10 cellular contexts compared by ENCODE assay signal in the genomic region with DNA sequence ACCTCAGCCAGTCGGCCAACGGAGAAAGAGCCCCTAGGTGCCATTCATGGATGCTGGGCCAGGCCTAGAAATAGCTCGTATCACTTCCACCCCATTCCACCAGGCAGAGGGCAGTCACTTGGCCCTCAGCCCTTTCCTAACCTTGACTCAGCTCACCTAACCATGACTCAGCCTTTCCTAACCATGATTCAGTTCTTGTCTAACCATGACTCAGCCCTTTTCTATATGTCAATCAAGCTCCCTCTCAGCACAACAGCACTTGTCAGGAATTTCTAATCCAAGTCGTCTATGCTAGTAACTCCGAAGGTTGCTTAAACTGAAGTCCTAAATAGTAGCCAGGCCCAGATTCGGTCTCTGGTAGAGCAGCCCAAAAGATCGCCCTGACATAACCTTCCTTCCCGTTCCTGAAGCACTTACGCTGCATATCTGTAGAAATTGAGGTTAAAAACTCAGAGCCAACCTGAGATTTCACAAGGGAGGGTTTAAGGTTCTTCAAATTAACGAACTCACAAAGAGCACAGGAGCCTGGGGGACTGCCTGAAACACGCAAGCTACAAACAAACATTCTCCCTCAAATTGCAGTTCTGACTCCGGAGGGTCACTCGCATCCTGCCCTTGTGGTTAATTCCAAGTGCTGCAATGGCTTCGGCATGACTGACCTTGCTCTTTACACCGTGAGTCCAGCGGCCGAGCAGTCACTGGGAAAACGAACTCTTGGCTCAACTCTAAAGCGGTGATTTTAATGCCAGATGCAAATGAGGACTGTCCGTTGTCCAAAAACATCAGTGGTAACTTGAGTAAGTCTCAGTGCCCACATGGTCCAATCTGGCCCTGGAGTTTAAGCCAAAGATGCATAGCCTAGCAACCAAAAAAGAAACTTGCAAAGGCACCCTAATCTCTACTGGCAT.
DNase-seq lines count a peak whose midpoint lies in the region; ATAC-seq and TF ChIP-seq lines count a peak whose summit lies in the region.
"Had no signal": no experiment of that assay in that cellular context is flagged by ENCODE, and none has a peak within 500 bp of the region (broad histone marks: within the 10 kb centered on the region; RNA-seq: fewer than 3 reads in every experiment).

No MANE protein-coding gene starts in this region.

- TF ChIP-seq CTCF in NB4 (IDR thresholded peaks at IDR 0.05; ENCODE audit: low read depth, low read length): no peak

- H3K4me3 Mint-ChIP-seq in stimulated activated naive B cell treated with anti-CD40 and anti-IgM and Interleukin-4, amounts not matched to agents 10 μg/mL and 1 μg/mL and 100 μg/mL, for 72 hours: no peak overlapping the region

- no peak overlapping the region for H3K4me3 ChIP-seq in NB4 (ENCODE audit: low read depth, low read length)
- H3K4me3 ChIP-seq: skin epidermis had no signal

- H3K36me3 Mint-ChIP-seq in stimulated activated naive B cell treated with anti-CD40 and anti-IgM and Interleukin-4, amounts not matched to agents 10 μg/mL and 1 μg/mL and 100 μg/mL, for 72 hours: no peaks in the 10 kb centered on the region

- H3K4me1 Mint-ChIP-seq in stimulated activated naive B cell treated with anti-CD40 and anti-IgM and Interleukin-4, amounts not matched to agents 10 μg/mL and 1 μg/mL and 100 μg/mL, for 72 hours: no peaks in the 10 kb centered on the region

- DNase-seq in Daoy (ENCODE audit: low read depth): peak; percentile 88
- DNase-seq in NB4 (ENCODE audit: low read depth): peak; percentile 62
- peak; percentile 73 for DNase-seq in medulla oblongata (ENCODE audit: extremely low spot score)
- DNase-seq in stimulated activated naive B cell treated with anti-CD40 and anti-IgM and Interleukin-4, amounts not matched to agents 10 μg/mL and 1 μg/mL and 100 μg/mL, for 72 hours: no peak
- no peak for DNase-seq in NCI-H146 (lab: John Stamatoyannopoulos, UW)
- DNase-seq: DMS79 treated with DMSO at 0.1 percent for 48 hours had no signal

- no peak overlapping the region for H3K27ac Mint-ChIP-seq in stimulated activated naive B cell treated with anti-CD40 and anti-IgM and Interleukin-4, amounts not matched to agents 10 μg/mL and 1 μg/mL and 100 μg/mL, for 72 hours

- H3K27ac ChIP-seq in cingulate gyrus (ENCODE audit: low read depth, low read length): peak overlapping the region; percentile 48
- H3K27ac ChIP-seq: skin epidermis had no signal

- ATAC-seq in stimulated activated naive B cell treated with anti-CD40 and anti-IgM and Interleukin-4, amounts not matched to agents 10 μg/mL and 1 μg/mL and 100 μg/mL, for 72 hours (replicated peaks): no peak
- no peak for ATAC-seq in GM19328 (IDR thresholded peaks at IDR 0.05; ENCODE audit: unreplicated experiment)
- no peak for ATAC-seq in HG02852 (IDR thresholded peaks at IDR 0.05; ENCODE audit: unreplicated experiment)

- no peak for TF ChIP-seq POLR2A in NB4 (IDR thresholded peaks at IDR 0.05; ENCODE audit: extremely low read depth, insufficient read length)

- peaks cover 0 to 13% of the 10 kb centered on the region in 2 donors for H3K9me3 Mint-ChIP-seq in stimulated activated naive B cell treated with anti-CD40 and anti-IgM and Interleukin-4, amounts not matched to agents 10 μg/mL and 1 μg/mL and 100 μg/mL, for 72 hours

- H3K27me3 Mint-ChIP-seq in stimulated activated naive B cell treated with anti-CD40 and anti-IgM and Interleukin-4, amounts not matched to agents 10 μg/mL and 1 μg/mL and 100 μg/mL, for 72 hours: peaks cover 0 to 4% of the 10 kb centered on the region in 2 donors

Comparison
In these comparisons a context has a peak if more than half of its experiments do, and no peak if none do; other contexts are left out.
1. DNase-seq: peak in Daoy (single experiment), NB4 (single experiment) and medulla oblongata (single experiment); none in stimulated activated naive B cell treated with anti-CD40 and anti-IgM and Interleukin-4, amounts not matched to agents 10 μg/mL and 1 μg/mL and 100 μg/mL, for 72 hours (single experiment) and NCI-H146 (single experiment).